In genomic region chr14:99564256-99564902, GRCh38 we compare ENCODE assay signal across 9 cellular contexts. TPM values are rescaled to one million over a fixed set of nuclear protein-coding genes. Genes with fewer than 3 reads are reported as not detected.
DNase-seq lines count a peak whose midpoint lies in the region; ATAC-seq and TF ChIP-seq lines count a peak whose summit lies in the region.
"Had no signal": no experiment of that assay in that cellular context is flagged by ENCODE, and none has a peak within 500 bp of the region (broad histone marks: within the 10 kb centered on the region; RNA-seq: fewer than 3 reads in every experiment).

No MANE protein-coding gene starts in this region.

- in situ Hi-C loops in brain microvascular endothelial cell (cut with HindIII; ENCODE audit: low pct_ligation_motif_present, low sequenced_read_pairs): no loop called here

- H3K4me1 ChIP-seq in lower lobe of right lung (peaks cover 51% of the 10 kb centered on the region), vagina (peaks cover 85% of the 10 kb centered on the region)

- DNase-seq in NCI-H2081 (lab: John Stamatoyannopoulos, UW) (peak; percentile 95 to 98), brain microvascular endothelial cell (peak; percentile 37), lower lobe of right lung (no peak), vagina (ENCODE audit: extremely low spot score in 2 of 2) (no peak), posterior vena cava (ENCODE audit: low spot score) (no peak)
- DNase-seq in stimulated activated CD4-positive, alpha-beta T cell treated with anti-CD3 and anti-CD28 coated beads, Interleukin-4, amount 100 ng/mL, for 24 hours: no peak

- H3K36me3 ChIP-seq in brain microvascular endothelial cell (replicated peaks) (no peaks in the 10 kb centered on the region), lower lobe of right lung (no peaks in the 10 kb centered on the region), vagina (no peaks in the 10 kb centered on the region)

- no peaks in the 10 kb centered on the region for H3K27me3 ChIP-seq in brain microvascular endothelial cell (replicated peaks)
- H3K27me3 ChIP-seq in lower lobe of right lung (ENCODE audit: low read depth): no peaks in the 10 kb centered on the region
- no peaks in the 10 kb centered on the region for H3K27me3 ChIP-seq in vagina

- H3K4me3 ChIP-seq in brain microvascular endothelial cell (ENCODE audit: low read depth, low read length) (no peak overlapping the region), lower lobe of right lung (no peak overlapping the region), vagina (no peak overlapping the region)
- H3K4me3 ChIP-seq: SK-N-MC had no signal

- no peak for TF ChIP-seq CTCF in brain microvascular endothelial cell (IDR thresholded peaks at IDR 0.05; ENCODE audit: low read depth, low read length, missing control alignments)
- no peak for TF ChIP-seq CTCF in lower lobe of right lung (IDR thresholded peaks at IDR 0.05)
- no peak for TF ChIP-seq CTCF in vagina (IDR thresholded peaks at IDR 0.05)

- H3K27ac ChIP-seq in brain microvascular endothelial cell (no peak overlapping the region), lower lobe of right lung (peak overlapping the region; percentile 34), vagina (peak overlapping the region; percentile 52)
- H3K27ac ChIP-seq: SK-N-MC had no signal

- no peak for TF ChIP-seq POLR2A in vagina (IDR thresholded peaks at IDR 0.05)

- H3K9me3 ChIP-seq in lower lobe of right lung (no peaks in the 10 kb centered on the region), vagina (no peaks in the 10 kb centered on the region)

- ATAC-seq in lower lobe of right lung (peak; percentile 2 to 10), HG03469 (IDR thresholded peaks at IDR 0.05; ENCODE audit: unreplicated experiment) (no peak)
- ATAC-seq: HCT116 had no signal

- intact Hi-C loops in lower lobe of right lung (cut with DNase I): no loop called here
- intact Hi-C loops in vagina (cut with DNase I): loop anchor here (5.0 kb wide), 1 partner anchor 38 kb away; the partner anchor contains the start of gene CCDC85C
- intact Hi-C loops in posterior vena cava (cut with DNase I): no loop called here

RNA-seq across cellular contexts. Expression of gene CCDC85C, which starts 39.6 kb away (rescaled TPM):
- total RNA-seq in lower lobe of right lung: 15.3 TPM
- total RNA-seq in vagina: 6.9 TPM
- 10 to 100 TPM; 19.8 to 28.2 TPM for total RNA-seq in posterior vena cava

Comparison
In these comparisons a context has a peak if more than half of its experiments do, and no peak if none do; other contexts are left out.
1. DNase-seq: peak in NCI-H2081 (2 of 2) and brain microvascular endothelial cell (single experiment); none in lower lobe of right lung (single experiment), vagina (0 of 2), posterior vena cava (single experiment) and stimulated activated CD4-positive, alpha-beta T cell treated with anti-CD3 and anti-CD28 coated beads, Interleukin-4, amount 100 ng/mL, for 24 hours (single experiment).